21 cellular contexts compared by ENCODE assay signal in genomic region chr16:66399930-66400329, GRCh38. TPM values are rescaled to one million over a fixed set of nuclear protein-coding genes. Genes with fewer than 3 reads are reported as not detected.
DNase-seq lines count a peak whose midpoint lies in the region; TF ChIP-seq lines count a peak whose summit lies in the region.
"Had no signal": no experiment of that assay in that cellular context is flagged by ENCODE, and none has a peak within 500 bp of the region (broad histone marks: within the 10 kb centered on the region; RNA-seq: fewer than 3 reads in every experiment).

No MANE protein-coding gene starts in this region.

- peaks cover 2% of the 10 kb centered on the region for H3K27me3 Mint-ChIP-seq in type B pancreatic cell

- H3K36me3 Mint-ChIP-seq in type B pancreatic cell: no peaks in the 10 kb centered on the region
- H3K36me3 Mint-ChIP-seq: mesothelial cell of epicardium; stimulated activated naive B cell treated with anti-CD40 and anti-IgM and Interleukin-4, amounts not matched to agents 10 μg/mL and 1 μg/mL and 100 μg/mL, for 72 hours had no signal

- no peak overlapping the region for H3K27ac Mint-ChIP-seq in type B pancreatic cell
- H3K27ac Mint-ChIP-seq: mesothelial cell of epicardium; stimulated activated naive B cell treated with anti-CD40 and anti-IgM and Interleukin-4, amounts not matched to agents 10 μg/mL and 1 μg/mL and 100 μg/mL, for 72 hours; T-helper 1 cell treated with Interleukin-12 subunit alpha and Interleukin-12 subunit beta and Interleukin-4 antibody, amounts not matched to agents 30 μg/mL and 1 μg/mL, for 36 hours had no signal

- TF ChIP-seq CTCF in type B pancreatic cell (conservative IDR thresholded peaks at IDR 0.05): no peak

- peak; percentile 8 for DNase-seq in activated CD8-positive, alpha-beta memory T cell treated with anti-CD3 and anti-CD28 coated beads, Interleukin-2, amount 50 U/mL, for 48 hours
- no peak for DNase-seq in activated CD8-positive, alpha-beta memory T cell treated with anti-CD3 and anti-CD28 coated beads, Interleukin-2, amount 50 U/mL, for 4 hours
- DNase-seq in NCI-H82 (lab: John Stamatoyannopoulos, UW): peak; percentile 61
- DNase-seq in cardiac septum (ENCODE audit: low spot score): peak; percentile 58
- peak; percentile 32 for DNase-seq in type B pancreatic cell (ENCODE audit: extremely low spot score, unreplicated experiment)
- DNase-seq in SW 1271 (lab: John Stamatoyannopoulos, UW): no peak
- DNase-seq in Ammon's horn (ENCODE audit: low spot score): no peak
- DNase-seq in NOMO-1 (lab: John Stamatoyannopoulos, UW; ENCODE audit: unreplicated experiment in 2 of 2): no peak
- DNase-seq: ACHN; activated CD4-positive, CD25-positive, alpha-beta regulatory T cell; activated gamma-delta T cell; Caco-2; IMR-90; NCI-H446 treated with DMSO at 0.1 percent for 48 hours; small intestine; stimulated activated naive B cell treated with anti-CD40 and anti-IgM and Interleukin-4, amounts not matched to agents 10 μg/mL and 1 μg/mL and 100 μg/mL, for 72 hours; trophoblast cell had no signal

- intact Hi-C loops in cardiac septum (cut with DNase I): loop anchor here (5.0 kb wide), 1 partner anchor 38 kb away; no protein-coding TSS in a partner anchor

- no peaks in the 10 kb centered on the region for H3K9me3 Mint-ChIP-seq in type B pancreatic cell
- H3K9me3 Mint-ChIP-seq: T-helper 1 cell treated with Interleukin-12 subunit alpha and Interleukin-12 subunit beta and Interleukin-4 antibody, amounts not matched to agents 30 μg/mL and 1 μg/mL, for 36 hours had no signal

- peaks cover 11% of the 10 kb centered on the region for H3K4me1 Mint-ChIP-seq in type B pancreatic cell (ENCODE audit: unreplicated experiment)
- H3K4me1 Mint-ChIP-seq: stimulated activated naive B cell treated with anti-CD40 and anti-IgM and Interleukin-4, amounts not matched to agents 10 μg/mL and 1 μg/mL and 100 μg/mL, for 72 hours had no signal

- H3K4me3 Mint-ChIP-seq in type B pancreatic cell: no peak overlapping the region
- H3K4me3 Mint-ChIP-seq: mesothelial cell of epicardium; stimulated activated naive B cell treated with anti-CD40 and anti-IgM and Interleukin-4, amounts not matched to agents 10 μg/mL and 1 μg/mL and 100 μg/mL, for 72 hours; T-helper 1 cell treated with Interleukin-12 subunit alpha and Interleukin-12 subunit beta and Interleukin-4 antibody, amounts not matched to agents 30 μg/mL and 1 μg/mL, for 36 hours had no signal

RNA-seq across cellular contexts. Expression of gene BEAN1, which starts 27.2 kb away (rescaled TPM):
- 2.8 TPM for total RNA-seq in cardiac septum
- total RNA-seq in type B pancreatic cell (ENCODE audit: low replicate concordance): 1.1 and 3.2 TPM in 2 replicates
- total RNA-seq: Caco-2, IMR-90, Peyer's patch had no signal

RNA-seq across cellular contexts. Expression of gene CDH5, which starts 33.4 kb away (rescaled TPM):
- total RNA-seq in cardiac septum: 51.9 TPM
- total RNA-seq in type B pancreatic cell (ENCODE audit: low replicate concordance): 0.40 and 0.46 TPM in 2 replicates
- total RNA-seq: chondrocyte, IMR-90 had no signal

Comparison
In these comparisons a context has a peak if more than half of its experiments do, and no peak if none do; other contexts are left out.
1. DNase-seq: peak in activated CD8-positive, alpha-beta memory T cell treated with anti-CD3 and anti-CD28 coated beads, Interleukin-2, amount 50 U/mL, for 48 hours (single experiment), NCI-H82 (single experiment), cardiac septum (single experiment) and type B pancreatic cell (single experiment); none in activated CD8-positive, alpha-beta memory T cell treated with anti-CD3 and anti-CD28 coated beads, Interleukin-2, amount 50 U/mL, for 4 hours (single experiment), SW 1271 (0 of 2), Ammon's horn (single experiment) and NOMO-1 (0 of 2).
2. RNA of gene CDH5, which starts 33.4 kb away (total RNA-seq): 51.9 TPM in cardiac septum (single experiment); 0.40 to 0.46 TPM in type B pancreatic cell; every median in the first group is over 10 times any median in the second.